ENCODE assay signal across 15 cellular contexts in genomic region chr12:91854725-91855124, GRCh38.
A peak's percentile ranks its signal among the peaks of the same experiment; 100 is the strongest.
DNase-seq lines count a peak whose midpoint lies in the region; ATAC-seq and TF ChIP-seq lines count a peak whose summit lies in the region.
"Had no signal": no experiment of that assay in that cellular context is flagged by ENCODE, and none has a peak within 500 bp of the region (broad histone marks: within the 10 kb centered on the region; RNA-seq: fewer than 3 reads in every experiment).

No MANE protein-coding gene starts in this region.

- intact Hi-C loops in MCF 10A (cut with micrococcal nuclease) (loop anchor here (1.0 kb wide), 1 partner anchor 287 kb away; no protein-coding TSS in a partner anchor), right cardiac atrium (cut with DNase I) (no loop called here), posterior vena cava (cut with DNase I) (no loop called here)

- peak; percentile 64 for ATAC-seq in right cardiac atrium
- ATAC-seq: activated naive CD8-positive, alpha-beta T cell treated with anti-CD3 and anti-CD28 coated beads, Interleukin-2, amount 50 U/mL, for 24 hours; naive thymus-derived CD4-positive, alpha-beta T cell had no signal

- DNase-seq in HCEC 1CT = peak; percentile 65
- DNase-seq in MCF 10A (ENCODE audit: unreplicated experiment) = peak; percentile 26
- DNase-seq in right cardiac atrium = no peak
- DNase-seq in stromal cell of bone marrow (ENCODE audit: low read depth) = peak; percentile 37
- no peak for DNase-seq in DMS114 treated with DMSO at 0.1 percent for 48 hours (lab: John Stamatoyannopoulos, UW; ENCODE audit: unreplicated experiment)
- no peak for DNase-seq in posterior vena cava (ENCODE audit: low spot score)
- no peak for DNase-seq in SK-N-DZ (ENCODE audit: low spot score)
- no peak for DNase-seq in NCI-H1694 (lab: John Stamatoyannopoulos, UW)
- DNase-seq: activated naive CD8-positive, alpha-beta T cell treated with anti-CD3 and anti-CD28 coated beads, Interleukin-2, amount 50 U/mL, for 24 hours; naive thymus-derived CD4-positive, alpha-beta T cell; NCI-H2171 treated with DMSO at 0.1 percent for 48 hours; PC-9; stimulated activated CD4-positive, alpha-beta T cell treated with anti-CD3 and anti-CD28 coated beads, Interleukin-15, amount 100 ng/mL, for 24 hours; T-helper 9 cell had no signal

- peaks cover 41% of the 10 kb centered on the region for H3K4me1 Mint-ChIP-seq in MCF 10A (ENCODE audit: insufficient read depth, unreplicated experiment)

- peaks cover under 1% of the 10 kb centered on the region for H3K9me3 Mint-ChIP-seq in MCF 10A (ENCODE audit: unreplicated experiment)
- H3K9me3 Mint-ChIP-seq: activated naive CD8-positive, alpha-beta T cell treated with anti-CD3 and anti-CD28 coated beads, Interleukin-2, amount 50 U/mL, for 24 hours had no signal

- H3K27ac Mint-ChIP-seq in MCF 10A (ENCODE audit: low read depth, unreplicated experiment) = peak overlapping the region; percentile 93
- H3K27ac Mint-ChIP-seq: activated naive CD8-positive, alpha-beta T cell treated with anti-CD3 and anti-CD28 coated beads, Interleukin-2, amount 50 U/mL, for 24 hours had no signal

- CTCF ChIA-PET in MCF 10A (lab: Yijun Ruan, JAX) = interaction anchor here (0.8 to 1.6 kb wide), 3 partner anchors 34 to 473 kb away, joined by 3 to 6 read pairs (median 3); no protein-coding TSS in a partner anchor

- no peaks in the 10 kb centered on the region for H3K9me3 ChIP-seq in right cardiac atrium (ENCODE audit: control insufficient read depth, low read length)

- peak overlapping the region; percentile 13 for H3K4me3 Mint-ChIP-seq in MCF 10A (ENCODE audit: unreplicated experiment)
- H3K4me3 Mint-ChIP-seq: activated naive CD8-positive, alpha-beta T cell treated with anti-CD3 and anti-CD28 coated beads, Interleukin-2, amount 50 U/mL, for 24 hours; naive thymus-derived CD4-positive, alpha-beta T cell had no signal

- WGBS in right cardiac atrium = 0% methylated on average over 1 of the region's 1 CpG

- H3K36me3 Mint-ChIP-seq in MCF 10A (ENCODE audit: insufficient read depth, unreplicated experiment) = peaks cover 6% of the 10 kb centered on the region

- H3K4me3 ChIP-seq in right cardiac atrium (ENCODE audit: low read length) = no peak overlapping the region
- H3K4me3 ChIP-seq: PC-9 had no signal

- TF ChIP-seq CTCF in MCF 10A (IDR thresholded peaks at IDR 0.05; ENCODE audit: unreplicated experiment) = no peak

- H3K27me3 ChIP-seq in right cardiac atrium (ENCODE audit: control insufficient read depth, insufficient read depth) = no peaks in the 10 kb centered on the region

- no peaks in the 10 kb centered on the region for H3K27me3 Mint-ChIP-seq in MCF 10A (ENCODE audit: insufficient read depth, unreplicated experiment)
- H3K27me3 Mint-ChIP-seq: activated naive CD8-positive, alpha-beta T cell treated with anti-CD3 and anti-CD28 coated beads, Interleukin-2, amount 50 U/mL, for 24 hours; naive thymus-derived CD4-positive, alpha-beta T cell had no signal

- H3K27ac ChIP-seq in right cardiac atrium (ENCODE audit: low read length) = no peak overlapping the region
- H3K27ac ChIP-seq: HL-60, PC-9 had no signal

- H3K4me1 ChIP-seq in right cardiac atrium (ENCODE audit: control insufficient read depth, insufficient read depth, low read length) = no peaks in the 10 kb centered on the region

- POLR2A ChIA-PET in MCF 10A (lab: Yijun Ruan, JAX) = interaction anchor here (0.6 to 4.5 kb wide), 27 partner anchors 8 to 472 kb away, joined by 3 to 38 read pairs (median 6); partner anchors contain the start of gene BTG1

- no TSS peak for BruUV-seq in MCF 10A (replicated peaks; lab: Mats Ljungman, UMichigan)

Comparison
In these comparisons a context has a peak if more than half of its experiments do, and no peak if none do; other contexts are left out.
1. DNase-seq: peak in HCEC 1CT (single experiment), MCF 10A (single experiment) and stromal cell of bone marrow (single experiment); none in right cardiac atrium (0 of 3), DMS114 treated with DMSO at 0.1 percent for 48 hours (single experiment), posterior vena cava (single experiment), SK-N-DZ (single experiment) and NCI-H1694 (single experiment).